8 cellular contexts compared by ENCODE assay signal in the genomic region with DNA sequence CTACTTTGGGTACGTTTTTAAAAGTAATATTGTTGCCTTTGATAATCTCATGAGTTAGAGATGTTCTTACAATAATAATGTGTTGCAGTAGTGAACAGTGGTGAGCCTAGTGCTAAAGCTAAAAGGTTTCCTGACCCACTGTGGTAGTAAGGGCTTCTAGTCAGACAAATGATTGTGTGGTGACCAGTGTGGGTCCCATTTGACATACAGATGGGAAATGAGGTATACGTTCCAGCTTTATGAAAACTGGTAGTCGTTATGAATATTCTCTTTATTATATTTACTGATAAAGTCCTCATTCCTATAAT. TPM values are rescaled to one million over a fixed set of nuclear protein-coding genes. Genes with fewer than 3 reads are reported as not detected.
DNase-seq lines count a peak whose midpoint lies in the region; ATAC-seq and TF ChIP-seq lines count a peak whose summit lies in the region.

No MANE protein-coding gene starts in this region.

- peaks cover 1 to 7% of the 10 kb centered on the region in 2 donors for H3K27me3 Mint-ChIP-seq in CD4-positive, alpha-beta memory T cell
- H3K27me3 Mint-ChIP-seq in MCF 10A (ENCODE audit: insufficient read depth, unreplicated experiment) (no peaks in the 10 kb centered on the region), naive B cell (no peaks in the 10 kb centered on the region)

- H3K27me3 ChIP-seq in CD4-positive, alpha-beta memory T cell (ENCODE audit: insufficient read depth, low read length), result no peaks in the 10 kb centered on the region

- H3K9me3 Mint-ChIP-seq in CD4-positive, alpha-beta memory T cell, result peaks cover 0 to 17% (median 0%) of the 10 kb centered on the region in 8 donors
- H3K9me3 Mint-ChIP-seq in MCF 10A (ENCODE audit: unreplicated experiment), result no peaks in the 10 kb centered on the region
- H3K9me3 Mint-ChIP-seq in naive B cell, result peaks cover 0 to 12% (median 0%) of the 10 kb centered on the region in 7 donors

- CTCF ChIA-PET in CD4-positive, alpha-beta memory T cell (lab: Charles Lee; ENCODE audit: partially characterized antibody), result interaction anchor here (0.8 to 2.6 kb wide), 10 partner anchors 11 to 670 kb away, joined by 3 to 26 read pairs (median 4); no protein-coding TSS in a partner anchor
- CTCF ChIA-PET in MCF 10A (lab: Yijun Ruan, JAX), result interaction anchor here (0.5 to 2.5 kb wide), 16 partner anchors 10 to 859 kb away, joined by 3 to 13 read pairs (median 4); no protein-coding TSS in a partner anchor

- peak in 3 of 5 donors; percentile 16 to 41 (median 20) for DNase-seq in CD4-positive, alpha-beta memory T cell
- DNase-seq in LNCaP clone FGC (ENCODE audit: low read depth) (no peak), MCF 10A (ENCODE audit: unreplicated experiment) (no peak), naive B cell (no peak), COLO668 (lab: John Stamatoyannopoulos, UW; ENCODE audit: unreplicated experiment) (no peak), GM13976 (ENCODE audit: low spot score) (no peak), midbrain (lab: John Stamatoyannopoulos, UW) (no peak)
- DNase-seq in stimulated activated CD4-positive, alpha-beta T cell treated with anti-CD3 and anti-CD28 coated beads, Interleukin-4, amount 100 ng/mL, for 1 hour, result no peak

- H3K27ac Mint-ChIP-seq in CD4-positive, alpha-beta memory T cell, result peak overlapping the region; percentile 95 to 100 (median 98)
- H3K27ac Mint-ChIP-seq in MCF 10A (ENCODE audit: low read depth, unreplicated experiment), result peak overlapping the region; percentile 100
- H3K27ac Mint-ChIP-seq in naive B cell, result peak overlapping the region; percentile 99 to 100 (median 100)

- H3K4me1 ChIP-seq in CD4-positive, alpha-beta memory T cell (ENCODE audit: insufficient read depth, low read length), result peaks cover 54% of the 10 kb centered on the region

- TF ChIP-seq CTCF in LNCaP clone FGC (IDR thresholded peaks at IDR 0.05; ENCODE audit: control insufficient read depth, extremely low read depth, insufficient read depth) (no peak), MCF 10A (IDR thresholded peaks at IDR 0.05; ENCODE audit: unreplicated experiment) (no peak), GM13976 (IDR thresholded peaks at IDR 0.05; ENCODE audit: borderline replicate concordance, control extremely low read depth, extremely low read depth, insufficient read depth, missing control alignments) (no peak)

- H3K36me3 ChIP-seq in CD4-positive, alpha-beta memory T cell (ENCODE audit: insufficient read depth, low read length), result no peaks in the 10 kb centered on the region

- no peak for ATAC-seq in naive B cell (ENCODE audit: low read depth in 2 of 2)

- H3K27ac ChIP-seq in CD4-positive, alpha-beta memory T cell (ENCODE audit: low read depth, low read length), result peak overlapping the region; percentile 100

- peak overlapping the region; percentile 32 to 93 for H3K4me3 ChIP-seq in CD4-positive, alpha-beta memory T cell (ENCODE audit: low read length in 2 of 2)
- peak overlapping the region; percentile 90 for H3K4me3 ChIP-seq in LNCaP clone FGC (ENCODE audit: low read depth, low read length)

- in situ Hi-C loops in GM13976 (cut with MboI; ENCODE audit: low sequenced_read_pairs, unreplicated experiment), result no loop called here

- POLR2A ChIA-PET in CD4-positive, alpha-beta memory T cell (lab: Charles Lee; ENCODE audit: partially characterized antibody), result interaction anchor here (0.9 to 7.8 kb wide), 23 partner anchors 8 to 1910 kb away, joined by 3 to 249 read pairs (median 13); partner anchors contain the start of genes AK3, CDC37L1, PLGRKT and PUM3
- POLR2A ChIA-PET in MCF 10A (lab: Yijun Ruan, JAX), result interaction anchor here (0.6 to 7.6 kb wide), 21 partner anchors 8 to 1134 kb away, joined by 3 to 128 read pairs (median 8); partner anchors contain the start of gene PUM3

- H3K9me3 ChIP-seq in CD4-positive, alpha-beta memory T cell (ENCODE audit: control insufficient read depth in 1 of 2, low read length in 2 of 2), result no peaks in the 10 kb centered on the region

- H3K36me3 Mint-ChIP-seq in CD4-positive, alpha-beta memory T cell, result peaks cover 8 to 31% of the 10 kb centered on the region in 2 donors
- H3K36me3 Mint-ChIP-seq in MCF 10A (ENCODE audit: insufficient read depth, unreplicated experiment), result peaks cover 22% of the 10 kb centered on the region
- peaks cover 0 to 8% of the 10 kb centered on the region in 2 donors for H3K36me3 Mint-ChIP-seq in naive B cell

- H3K4me1 Mint-ChIP-seq in CD4-positive, alpha-beta memory T cell, result peaks cover 38 to 72% (median 50%) of the 10 kb centered on the region in 4 donors
- H3K4me1 Mint-ChIP-seq in MCF 10A (ENCODE audit: insufficient read depth, unreplicated experiment), result peaks cover 26% of the 10 kb centered on the region
- peaks cover 33 to 54% (median 46%) of the 10 kb centered on the region in 3 donors for H3K4me1 Mint-ChIP-seq in naive B cell

- no TSS peak for BruUV-seq in MCF 10A (replicated peaks; lab: Mats Ljungman, UMichigan)

- peak overlapping the region; percentile 89 to 97 (median 94) for H3K4me3 Mint-ChIP-seq in CD4-positive, alpha-beta memory T cell
- H3K4me3 Mint-ChIP-seq in MCF 10A (ENCODE audit: unreplicated experiment) (peak overlapping the region; percentile 94), naive B cell (peak overlapping the region; percentile 91 to 99 (median 96))

- intact Hi-C loops in CD4-positive, alpha-beta memory T cell (cut with micrococcal nuclease), result loop anchor here (2.0 to 10.0 kb wide), 10 partner anchors 130 to 1925 kb away; partner anchors contain the start of genes AK3, CD274, CDC37L1 and JAK2
- intact Hi-C loops in MCF 10A (cut with micrococcal nuclease), result loop anchor here (5.0 to 10.0 kb wide), 3 partner anchors 285 to 767 kb away; no protein-coding TSS in a partner anchor

RNA-seq across cellular contexts. Expression of gene RFX3, which starts 1.8 kb away (rescaled TPM):
- total RNA-seq in CD4-positive, alpha-beta memory T cell, result 10 to 100 TPM; 25.9 to 30.8 TPM
- polyA plus RNA-seq in CD4-positive, alpha-beta memory T cell, result 1 to 10 TPM; 3.0 to 7.0 TPM
- total RNA-seq in MCF 10A (2022), result 9.2 and 9.7 TPM in 2 replicates
- 10 to 100 TPM in 2 of 6 donors, 1 to 10 TPM in 4; 3.7 to 16.7 (median 6.3) TPM for polyA plus RNA-seq in naive B cell (ENCODE audit: low read depth in 6 of 6)

Comparison
In these comparisons a context has a peak if more than half of its experiments do, and no peak if none do; other contexts are left out.
1. DNase-seq: peak in CD4-positive, alpha-beta memory T cell (3 of 5); none in LNCaP clone FGC (single experiment), MCF 10A (single experiment), naive B cell (single experiment), COLO668 (single experiment), GM13976 (single experiment), stimulated activated CD4-positive, alpha-beta T cell treated with anti-CD3 and anti-CD28 coated beads, Interleukin-4, amount 100 ng/mL, for 1 hour (single experiment) and midbrain (single experiment).
2. Peak in every context shown above with its lines, with median percentiles within 50 percentile points of each other: H3K27ac Mint-ChIP-seq and H3K4me3 Mint-ChIP-seq.